In genomic region chr7:47581821-47582747, GRCh38 we compare ENCODE assay signal across 8 cellular contexts. TPM values are rescaled to one million over a fixed set of nuclear protein-coding genes. Genes with fewer than 3 reads are reported as not detected.
DNase-seq lines count a peak whose midpoint lies in the region; ATAC-seq and TF ChIP-seq lines count a peak whose summit lies in the region.

TNS3 (minus strand) TSS chr7:47582111; CDS start chr7:47439636, 142,475 bp downstream.

- H3K27ac Mint-ChIP-seq in T-helper 2 cell treated with Interferon-gamma antibody and Interleukin-4, amounts not matched to agents 5 μg/mL and 100 μg/mL, for 36 hours, result no peak within 1 kb of the TSS

- TF ChIP-seq CTCF in upper lobe of left lung (IDR thresholded peaks at IDR 0.05), result peak; percentile 38 to 81 (median 58)

- H3K9me3 ChIP-seq in endocrine pancreas (ENCODE audit: control insufficient read depth, low read length), result no peaks in the 10 kb centered on the region
- H3K9me3 ChIP-seq in mesenchymal stem cell (ENCODE audit: control insufficient read depth, low read length), result peaks cover 6% of the 10 kb centered on the region
- no peaks in the 10 kb centered on the region for H3K9me3 ChIP-seq in upper lobe of left lung

- peak within 1 kb of the TSS; percentile 75 for H2AFZ ChIP-seq in mesenchymal stem cell (ENCODE audit: low read depth, low read length)

- DNase-seq in EH (ENCODE audit: low read depth) (peak; percentile 63), NCI-H460 (ENCODE audit: extremely low read depth, low read depth) (no peak), mesenchymal stem cell (peak; percentile 51), upper lobe of left lung (peak; percentile 49 to 93), SHP77 treated with DMSO at 0.1 percent for 48 hours (lab: John Stamatoyannopoulos, UW) (no peak)
- no peak for DNase-seq in T-helper 2 cell treated with Interferon-gamma antibody and Interleukin-4, amounts not matched to agents 5 μg/mL and 100 μg/mL, for 36 hours (ENCODE audit: low spot score)

- H3K14ac ChIP-seq in mesenchymal stem cell (ENCODE audit: low read length in 2 of 2), result peak within 1 kb of the TSS in 1 of 2 experiments; percentile 61

- H2BK120ac ChIP-seq in mesenchymal stem cell (ENCODE audit: low read depth, low read length), result peak within 1 kb of the TSS; percentile 99

- peaks cover 10% of the 10 kb centered on the region for H3K79me1 ChIP-seq in mesenchymal stem cell (replicated peaks; ENCODE audit: low read length, poor library complexity, severe bottlenecking)

- H3K18ac ChIP-seq in mesenchymal stem cell (ENCODE audit: low read depth in 1 of 2, low read length in 2 of 2), result peak within 1 kb of the TSS; percentile 93 to 97

- no peak within 1 kb of the TSS for H3K4me3 Mint-ChIP-seq in T-helper 2 cell treated with Interferon-gamma antibody and Interleukin-4, amounts not matched to agents 5 μg/mL and 100 μg/mL, for 36 hours

- H3K9me3 Mint-ChIP-seq in T-helper 2 cell treated with Interferon-gamma antibody and Interleukin-4, amounts not matched to agents 5 μg/mL and 100 μg/mL, for 36 hours, result no peaks in the 10 kb centered on the region

- H3K4me2 ChIP-seq in mesenchymal stem cell (ENCODE audit: low read length, poor library complexity, severe bottlenecking), result peak within 1 kb of the TSS; percentile 79

- H3K27ac ChIP-seq in mesenchymal stem cell (ENCODE audit: low read length, poor library complexity, severe bottlenecking) (peak within 1 kb of the TSS; percentile 21), upper lobe of left lung (peak within 1 kb of the TSS; percentile 87 to 93 (median 92))

- peak within 1 kb of the TSS; percentile 57 to 70 for H3K23ac ChIP-seq in mesenchymal stem cell (ENCODE audit: low read length in 2 of 2)

- H3K4me1 ChIP-seq in endocrine pancreas (ENCODE audit: control insufficient read depth, insufficient read depth, low read length), result no peaks in the 10 kb centered on the region
- peaks cover 30% of the 10 kb centered on the region for H3K4me1 ChIP-seq in mesenchymal stem cell (ENCODE audit: control insufficient read depth, insufficient read depth, low read depth, low read length)
- peaks cover 50 to 69% (median 52%) of the 10 kb centered on the region in 4 donors for H3K4me1 ChIP-seq in upper lobe of left lung

- peak within 1 kb of the TSS; percentile 97 for H2BK15ac ChIP-seq in mesenchymal stem cell (ENCODE audit: low read depth, poor library complexity, severe bottlenecking)

- WGBS in mesenchymal stem cell, result 8% methylated on average over 73 of the region's 82 CpGs
- WGBS in upper lobe of left lung, 2 donors, result 15 to 56% methylated on average over 11 to 49 of the region's 82 CpGs

- peak within 1 kb of the TSS; percentile 81 for H2BK5ac ChIP-seq in mesenchymal stem cell (ENCODE audit: low read depth, low read length, poor library complexity, severe bottlenecking)

- peak within 1 kb of the TSS; percentile 99 for H4K91ac ChIP-seq in mesenchymal stem cell (ENCODE audit: low read length)

- peaks cover 3% of the 10 kb centered on the region for H3K4me1 Mint-ChIP-seq in T-helper 2 cell treated with Interferon-gamma antibody and Interleukin-4, amounts not matched to agents 5 μg/mL and 100 μg/mL, for 36 hours (ENCODE audit: low read depth)

- peak within 1 kb of the TSS; percentile 99 for H4K8ac ChIP-seq in mesenchymal stem cell (ENCODE audit: low read length)

- peaks cover 37% of the 10 kb centered on the region for H3K27me3 Mint-ChIP-seq in T-helper 2 cell treated with Interferon-gamma antibody and Interleukin-4, amounts not matched to agents 5 μg/mL and 100 μg/mL, for 36 hours (ENCODE audit: low read depth)

- H3K4ac ChIP-seq in mesenchymal stem cell (ENCODE audit: low read depth in 1 of 2, low read length in 2 of 2), result peak within 1 kb of the TSS; percentile 90 to 99

- H3K4me3 ChIP-seq in endocrine pancreas (ENCODE audit: control insufficient read depth, insufficient read depth, low read length) (peak within 1 kb of the TSS; percentile 61), mesenchymal stem cell (ENCODE audit: insufficient read depth in 1 of 2, low read depth in 1 of 2, low read length in 2 of 2) (peak within 1 kb of the TSS; percentile 70 to 79), upper lobe of left lung (peak within 1 kb of the TSS; percentile 67 to 87 (median 74))

- no peaks in the 10 kb centered on the region for H3K27me3 ChIP-seq in endocrine pancreas (ENCODE audit: control insufficient read depth, insufficient read depth, low read length)
- H3K27me3 ChIP-seq in mesenchymal stem cell (ENCODE audit: control insufficient read depth in 1 of 2, insufficient read depth in 1 of 2, low read length in 2 of 2), result peaks cover 0 to 57% of the 10 kb centered on the region in 2 experiments
- no peaks in the 10 kb centered on the region for H3K27me3 ChIP-seq in upper lobe of left lung

- no peak for TF ChIP-seq EP300 in upper lobe of left lung (IDR thresholded peaks at IDR 0.05)

- ATAC-seq in upper lobe of left lung (ENCODE audit: low FRiP score in 2 of 2) (peak in 1 of 2 donors; percentile 75), HG02678 (IDR thresholded peaks at IDR 0.05; ENCODE audit: unreplicated experiment) (no peak)

- peak within 1 kb of the TSS; percentile 60 for H2AK5ac ChIP-seq in mesenchymal stem cell (ENCODE audit: low read length, severe bottlenecking)

- H3K36me3 ChIP-seq in endocrine pancreas (ENCODE audit: control insufficient read depth, insufficient read depth, low read length), result no peaks in the 10 kb centered on the region
- peaks cover 0 to 10% of the 10 kb centered on the region in 2 experiments for H3K36me3 ChIP-seq in mesenchymal stem cell (ENCODE audit: control insufficient read depth in 1 of 2, insufficient read depth in 2 of 2, low read depth in 1 of 2, low read length in 2 of 2)
- H3K36me3 ChIP-seq in upper lobe of left lung, result no peaks in the 10 kb centered on the region

- peak in 2 of 4 donors; percentile 27 to 52 for TF ChIP-seq POLR2A in upper lobe of left lung (IDR thresholded peaks at IDR 0.05)

- H2BK12ac ChIP-seq in mesenchymal stem cell (ENCODE audit: low read length in 2 of 2), result peak within 1 kb of the TSS; percentile 92 to 95

- no peaks in the 10 kb centered on the region for H3K36me3 Mint-ChIP-seq in T-helper 2 cell treated with Interferon-gamma antibody and Interleukin-4, amounts not matched to agents 5 μg/mL and 100 μg/mL, for 36 hours (ENCODE audit: low read depth)

- H3K9ac ChIP-seq in endocrine pancreas (ENCODE audit: control insufficient read depth, insufficient read depth, low read length) (peak within 1 kb of the TSS; percentile 70), mesenchymal stem cell (ENCODE audit: low read length) (peak within 1 kb of the TSS; percentile 29)

RNA-seq across cellular contexts. Expression of gene TNS3, which starts in this region (rescaled TPM):
- total RNA-seq in NCI-H460 (2014; rRNA removed; shearing (Covaris generic)), result 20.0 and 20.6 TPM in 2 replicates
- polyA plus RNA-seq in NCI-H460 (2014; cell fraction: nucleus; rRNA removed), result 28.7 and 41.4 TPM in 2 replicates
- 142 TPM for polyA plus RNA-seq in mesenchymal stem cell (2013, experiment 1 of 2)
- 136 TPM for polyA plus RNA-seq in mesenchymal stem cell (2013, experiment 2 of 2)
- total RNA-seq in upper lobe of left lung, result 100 to 1,000 TPM in 5 of 6 donors, 10 to 100 TPM in 1; 90.6 to 266 (median 143) TPM

Comparison
In these comparisons a context has a peak if more than half of its experiments do, and no peak if none do; other contexts are left out.
1. DNase-seq: peak in EH (single experiment), mesenchymal stem cell (single experiment) and upper lobe of left lung (2 of 2); none in NCI-H460 (single experiment), T-helper 2 cell treated with Interferon-gamma antibody and Interleukin-4, amounts not matched to agents 5 μg/mL and 100 μg/mL, for 36 hours (single experiment) and SHP77 treated with DMSO at 0.1 percent for 48 hours (single experiment).
2. Peak in every context shown above with its lines, with median percentiles within 50 percentile points of each other: H3K4me3 ChIP-seq.